ENCODE assay signal across 8 cellular contexts in genomic region chr1:178541829-178542553, GRCh38. TPM values are rescaled to one million over a fixed set of nuclear protein-coding genes. Genes with fewer than 3 reads are reported as not detected.
DNase-seq lines count a peak whose midpoint lies in the region; ATAC-seq and TF ChIP-seq lines count a peak whose summit lies in the region.

No MANE protein-coding gene starts in this region.

- peak; percentile 34 for TF ChIP-seq POLR2A in GM10847 (IDR thresholded peaks at IDR 0.05; ENCODE audit: extremely low read depth, insufficient read length)

- H3K27ac ChIP-seq in KMS-11: peak overlapping the region; percentile 45
- H3K27ac ChIP-seq in subcutaneous abdominal adipose tissue (ENCODE audit: low read depth, low read length): peak overlapping the region; percentile 67

- ATAC-seq in GM21619 (IDR thresholded peaks at IDR 0.05; ENCODE audit: unreplicated experiment) (peak; percentile 51), activated B cell treated with CpG ODN at 0.5 μM for 24 hours (ENCODE audit: low read depth) (peak; percentile 49)

- no peaks in the 10 kb centered on the region for H3K9me3 ChIP-seq in endocrine pancreas (ENCODE audit: control insufficient read depth, low read length)
- H3K9me3 ChIP-seq in mononuclear cell (ENCODE audit: low read depth, low read length): no peaks in the 10 kb centered on the region
- no peaks in the 10 kb centered on the region for H3K9me3 ChIP-seq in subcutaneous abdominal adipose tissue (ENCODE audit: control insufficient read depth in 5 of 5, low read length in 5 of 5)

- peak overlapping the region; percentile 100 for H2AFZ ChIP-seq in KMS-11 (ENCODE audit: low read depth)

- TF ChIP-seq CTCF in KMS-11 (conservative IDR thresholded peaks at IDR 0.05; ENCODE audit: low read depth, low read length) (no peak), activated B cell treated with CpG ODN at 0.5 μM for 24 hours (IDR thresholded peaks at IDR 0.05) (no peak)

- H3K36me3 ChIP-seq in KMS-11 (ENCODE audit: insufficient read depth) (no peaks in the 10 kb centered on the region), endocrine pancreas (ENCODE audit: control insufficient read depth, insufficient read depth, low read length) (no peaks in the 10 kb centered on the region), subcutaneous abdominal adipose tissue (ENCODE audit: control insufficient read depth in 5 of 5, insufficient read depth in 5 of 5, low read length in 5 of 5) (peaks cover 0 to 4% (median 0%) of the 10 kb centered on the region in 5 donors)

- H3K4me3 Mint-ChIP-seq in activated B cell treated with CpG ODN at 0.5 μM for 24 hours: peak overlapping the region; percentile 97

- H3K4me2 ChIP-seq in KMS-11: peak overlapping the region; percentile 96

- H3K27me3 ChIP-seq in KMS-11 (ENCODE audit: insufficient read depth, low read depth) (no peaks in the 10 kb centered on the region), endocrine pancreas (ENCODE audit: control insufficient read depth, insufficient read depth, low read length) (no peaks in the 10 kb centered on the region), mononuclear cell (ENCODE audit: insufficient read depth, low read length) (no peaks in the 10 kb centered on the region), subcutaneous abdominal adipose tissue (ENCODE audit: control insufficient read depth in 5 of 5, insufficient read depth in 4 of 5, low read length in 5 of 5) (peaks cover 0 to 12% (median 0%) of the 10 kb centered on the region in 5 donors)

- DNase-seq in activated B cell treated with CpG ODN at 0.5 μM for 24 hours (peak; percentile 55), pons (ENCODE audit: low spot score) (no peak)

- no peaks in the 10 kb centered on the region for H3K27me3 Mint-ChIP-seq in activated B cell treated with CpG ODN at 0.5 μM for 24 hours

- H3K9ac ChIP-seq in KMS-11: peak overlapping the region; percentile 74; the same call in 1 of the 2 replicates
- peak overlapping the region; percentile 56 for H3K9ac ChIP-seq in endocrine pancreas (ENCODE audit: control insufficient read depth, insufficient read depth, low read length)
- H3K9ac ChIP-seq in subcutaneous abdominal adipose tissue (ENCODE audit: low read length in 5 of 5): peak overlapping the region in 4 of 5 donors; percentile 68 to 81 (median 70)

- H4K20me1 ChIP-seq in KMS-11 (ENCODE audit: insufficient read depth): no peaks in the 10 kb centered on the region

- intact Hi-C loops in activated B cell treated with CpG ODN at 0.5 μM for 24 hours (cut with micrococcal nuclease): loop anchor here (1.0 to 2.0 kb wide), 12 partner anchors 117 to 751 kb away; partner anchors contain the start of genes FAM20B, RALGPS2 and SOAT1

- H3K79me2 ChIP-seq in KMS-11 (ENCODE audit: insufficient read depth, low read depth): no peaks in the 10 kb centered on the region

- H3K4me3 ChIP-seq in KMS-11 (IDR thresholded peaks at IDR 0.05; ENCODE audit: insufficient read depth, low read depth, low read length) (peak overlapping the region; percentile 93), endocrine pancreas (ENCODE audit: control insufficient read depth, insufficient read depth, low read length) (peak overlapping the region; percentile 14), mononuclear cell (ENCODE audit: low read length) (peak overlapping the region; percentile 63), subcutaneous abdominal adipose tissue (ENCODE audit: low read depth in 1 of 5, low read length in 5 of 5) (peak overlapping the region; percentile 78 to 93 (median 89))

- peaks cover 35% of the 10 kb centered on the region for H3K36me3 Mint-ChIP-seq in activated B cell treated with CpG ODN at 0.5 μM for 24 hours (ENCODE audit: low read depth)

- H3K4me1 ChIP-seq in KMS-11 (ENCODE audit: low read depth, poor library complexity, severe bottlenecking) (peaks cover 20% of the 10 kb centered on the region), endocrine pancreas (ENCODE audit: control insufficient read depth, insufficient read depth, low read length) (no peaks in the 10 kb centered on the region), mononuclear cell (ENCODE audit: insufficient read depth, low read length) (peaks cover 13% of the 10 kb centered on the region), subcutaneous abdominal adipose tissue (ENCODE audit: control insufficient read depth in 5 of 5, insufficient read depth in 5 of 5, low read length in 5 of 5) (peaks cover 5 to 43% (median 38%) of the 10 kb centered on the region in 5 donors)

- CTCF ChIA-PET in activated B cell treated with CpG ODN at 0.5 μM for 24 hours (lab: Charles Lee): interaction anchor here (0.6 to 8.5 kb wide), 36 partner anchors 10 to 826 kb away, joined by 3 to 100 read pairs (median 6); partner anchors contain the start of gene RALGPS2

- H3K27ac Mint-ChIP-seq in activated B cell treated with CpG ODN at 0.5 μM for 24 hours: peak overlapping the region; percentile 96

- H3K9me3 Mint-ChIP-seq in activated B cell treated with CpG ODN at 0.5 μM for 24 hours: no peaks in the 10 kb centered on the region

- POLR2A ChIA-PET in activated B cell treated with CpG ODN at 0.5 μM for 24 hours (lab: Charles Lee): interaction anchor here (0.5 to 5.6 kb wide), 22 partner anchors 31 to 463 kb away, joined by 3 to 102 read pairs (median 6); partner anchors contain the start of gene RALGPS2

- peaks cover 42% of the 10 kb centered on the region for H3K4me1 Mint-ChIP-seq in activated B cell treated with CpG ODN at 0.5 μM for 24 hours

RNA-seq across cellular contexts. Expression of gene TEX35, which starts 29.1 kb away (rescaled TPM):
- total RNA-seq in activated B cell treated with CpG ODN at 0.5 μM for 24 hours (not detected in 2 replicates), mononuclear cell (under 0.01 TPM)

RNA-seq across cellular contexts. Expression of gene CLEC20A, which starts 45.2 kb away (rescaled TPM):
- 1.7 and 2.9 TPM in 2 replicates for total RNA-seq in activated B cell treated with CpG ODN at 0.5 μM for 24 hours
- total RNA-seq in mononuclear cell: 0.21 TPM

Comparison
In these comparisons a context has a peak if more than half of its experiments do, and no peak if none do; other contexts are left out.
1. H3K4me3 ChIP-seq: peak in every context shown above with its lines; median percentile 93 in KMS-11; 89 in subcutaneous abdominal adipose tissue; 63 in mononuclear cell; 14 in endocrine pancreas.